29 cellular contexts compared by ENCODE assay signal in the genomic region with DNA sequence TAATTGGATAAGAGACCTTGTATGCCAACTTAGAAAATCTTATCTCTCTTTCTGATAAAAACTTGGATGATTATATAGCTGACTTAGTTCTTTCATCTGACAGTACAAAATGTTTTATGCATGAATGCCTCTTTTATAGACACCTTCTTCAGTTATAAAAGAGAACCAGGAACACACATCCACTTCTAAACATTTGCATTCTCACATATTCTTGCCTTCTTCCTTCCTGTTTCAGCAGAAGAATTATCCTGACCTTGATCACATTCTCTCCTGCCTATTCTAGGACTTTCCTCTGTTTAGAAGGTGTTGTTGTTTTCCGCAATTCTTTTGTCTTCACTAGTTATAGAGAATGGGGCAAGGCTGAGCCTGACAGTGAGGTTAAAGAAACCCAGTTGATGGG.
"Had no signal": no experiment of that assay in that cellular context is flagged by ENCODE, and none has a peak within 500 bp of the region (broad histone marks: within the 10 kb centered on the region; RNA-seq: fewer than 3 reads in every experiment).

No MANE protein-coding gene starts in this region.

- H3K27ac ChIP-seq: ascending aorta, KMS-11, PC-9, WERI-Rb-1 had no signal

- H3K36me3 ChIP-seq: ascending aorta, MG63, WERI-Rb-1 had no signal

- H3K9me3 ChIP-seq: ascending aorta, MG63 had no signal

- H3K9ac ChIP-seq: KMS-11 had no signal

- H3K36me3 Mint-ChIP-seq: activated naive CD4-positive, alpha-beta T cell treated with anti-CD3 and anti-CD28 coated beads, Interleukin-2, amount 50 U/mL, for 24 hours; activated naive CD8-positive, alpha-beta T cell treated with anti-CD3 and anti-CD28 coated beads, Interleukin-2, amount 10 ng/mL, durations not matched to agents 7 days and 5 days had no signal

- DNase-seq: activated CD4-positive, alpha-beta T cell treated with anti-CD3 and anti-CD28 coated beads, Interleukin-2, amount 10 ng/mL, durations not matched to agents 24 days and 14 days; activated CD4-positive, alpha-beta T cell treated with anti-CD3 and anti-CD28 coated beads, Interleukin-2, amount 50 U/mL, for 4 hours; activated CD8-positive, alpha-beta T cell treated with anti-CD3 and anti-CD28 coated beads for 36 hours; activated gamma-delta T cell; activated naive CD4-positive, alpha-beta T cell treated with Interleukin-2 at 50 U/mL for 16 hours; activated naive CD8-positive, alpha-beta T cell treated with anti-CD3 and anti-CD28 coated beads, Interleukin-2, amount 10 ng/mL, durations not matched to agents 7 days and 5 days; activated T-cell treated with anti-CD3 and anti-CD28 coated beads, Interleukin-2, amount 50 U/mL, for 24 hours; amygdala; central memory CD4-positive, alpha-beta T cell; MG63; NCI-H1048; NCI-H1105 treated with DMSO at 0.1 percent for 48 hours; NCI-H1436; NCI-H1694; NCI-H1930; NCI-H2081 treated with DMSO at 0.1 percent for 48 hours; NCI-H345; NCI-H524 treated with DMSO at 0.1 percent for 48 hours; PC-9; Right ventricle myocardium superior; SW 1271; T-helper 1 cell; T-helper 2 cell; T-helper 9 cell; WERI-Rb-1 had no signal

- H3K4me1 Mint-ChIP-seq: activated CD4-positive, alpha-beta T cell treated with anti-CD3 and anti-CD28 coated beads, Interleukin-2, amount 10 ng/mL, durations not matched to agents 24 days and 14 days; activated naive CD4-positive, alpha-beta T cell treated with anti-CD3 and anti-CD28 coated beads, Interleukin-2, amount 50 U/mL, for 24 hours; activated naive CD8-positive, alpha-beta T cell treated with anti-CD3 and anti-CD28 coated beads, Interleukin-2, amount 10 ng/mL, durations not matched to agents 7 days and 5 days had no signal

- H3K4me2 ChIP-seq: KMS-11, PC-9 had no signal

- H3K27ac Mint-ChIP-seq: activated CD4-positive, alpha-beta T cell treated with anti-CD3 and anti-CD28 coated beads, Interleukin-2, amount 10 ng/mL, durations not matched to agents 24 days and 14 days; activated CD8-positive, alpha-beta T cell treated with anti-CD3 and anti-CD28 coated beads for 36 hours; activated naive CD4-positive, alpha-beta T cell treated with anti-CD3 and anti-CD28 coated beads, Interleukin-2, amount 50 U/mL, for 24 hours; activated naive CD8-positive, alpha-beta T cell treated with anti-CD3 and anti-CD28 coated beads, Interleukin-2, amount 10 ng/mL, durations not matched to agents 7 days and 5 days; activated T-cell treated with anti-CD3 and anti-CD28 coated beads, Interleukin-2, amount 50 U/mL, for 24 hours; activated T-helper 2 cell treated with anti-CD3 and anti-CD28 coated beads, Interferon-gamma antibody, Interleukin-2, Interleukin-4, amounts not matched to agents 10 μg/mL and 5 μg/mL and 100 μg/mL, durations not matched to agents 14 hours and 24 hours and 36 hours had no signal

- H2AFZ ChIP-seq: PC-9 had no signal

- H3K4me1 ChIP-seq: ascending aorta had no signal

- H3K4me3 Mint-ChIP-seq: activated CD4-positive, alpha-beta T cell treated with anti-CD3 and anti-CD28 coated beads, Interleukin-2, amount 10 ng/mL, durations not matched to agents 24 days and 14 days; activated CD8-positive, alpha-beta T cell treated with anti-CD3 and anti-CD28 coated beads for 36 hours; activated naive CD4-positive, alpha-beta T cell treated with anti-CD3 and anti-CD28 coated beads, Interleukin-2, amount 50 U/mL, for 24 hours; activated naive CD8-positive, alpha-beta T cell treated with anti-CD3 and anti-CD28 coated beads, Interleukin-2, amount 10 ng/mL, durations not matched to agents 7 days and 5 days; activated T-cell treated with anti-CD3 and anti-CD28 coated beads, Interleukin-2, amount 50 U/mL, for 24 hours had no signal

- H3K9me3 Mint-ChIP-seq: activated CD4-positive, alpha-beta T cell treated with anti-CD3 and anti-CD28 coated beads, Interleukin-2, amount 10 ng/mL, durations not matched to agents 24 days and 14 days; activated CD8-positive, alpha-beta T cell treated with anti-CD3 and anti-CD28 coated beads for 36 hours; activated naive CD4-positive, alpha-beta T cell treated with anti-CD3 and anti-CD28 coated beads, Interleukin-2, amount 50 U/mL, for 24 hours; activated naive CD8-positive, alpha-beta T cell treated with anti-CD3 and anti-CD28 coated beads, Interleukin-2, amount 10 ng/mL, durations not matched to agents 7 days and 5 days; activated T-cell treated with anti-CD3 and anti-CD28 coated beads, Interleukin-2, amount 50 U/mL, for 24 hours; activated T-helper 2 cell treated with anti-CD3 and anti-CD28 coated beads, Interferon-gamma antibody, Interleukin-2, Interleukin-4, amounts not matched to agents 10 μg/mL and 5 μg/mL and 100 μg/mL, durations not matched to agents 14 hours and 24 hours and 36 hours had no signal

- H3K27me3 ChIP-seq: ascending aorta, MG63 had no signal

- H3K4me3 ChIP-seq: ascending aorta, MG63, PC-9 had no signal
